In the genomic region with DNA sequence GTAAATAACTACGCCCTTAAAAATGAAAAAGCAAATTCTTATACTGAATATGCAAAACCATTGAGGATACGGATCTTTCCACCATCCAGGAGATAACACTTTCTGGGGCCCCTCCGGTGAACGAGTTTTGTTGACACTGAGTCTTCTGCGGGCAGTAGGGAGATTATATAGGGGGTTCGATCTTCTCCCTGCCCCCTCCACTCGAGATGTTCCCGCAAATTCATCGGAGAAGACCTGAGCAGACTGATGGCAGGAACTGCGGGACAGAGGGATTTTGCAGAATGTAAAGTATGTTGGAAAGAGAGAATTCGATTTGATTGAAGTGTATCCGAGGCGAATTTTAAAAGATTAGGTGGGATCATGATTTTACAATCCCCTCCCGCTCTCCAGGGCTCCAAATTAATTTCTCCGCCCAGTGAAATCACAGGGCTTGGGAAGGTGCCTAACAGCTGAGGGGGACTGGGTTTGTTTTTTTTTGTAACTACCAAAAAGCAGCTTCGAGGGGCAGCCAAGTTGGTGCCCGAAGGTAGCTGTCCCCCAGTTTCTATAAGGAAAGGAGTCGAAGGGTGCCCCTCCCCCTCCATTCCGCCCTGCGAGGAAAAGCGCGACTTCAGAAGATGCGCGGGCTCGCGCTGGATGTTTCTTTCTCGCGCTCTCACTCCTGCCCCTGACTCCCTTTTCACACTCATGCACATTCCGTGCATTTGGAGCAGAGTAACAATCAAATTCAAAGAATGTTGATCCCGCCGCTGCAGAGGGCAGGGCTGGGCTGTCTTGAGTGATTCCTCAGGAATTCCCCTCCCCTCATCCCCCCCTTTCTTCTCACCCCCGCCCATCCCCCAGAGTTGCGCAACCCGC, we compare ENCODE assay signal across 8 cellular contexts. TPM values are rescaled to one million over a fixed set of nuclear protein-coding genes. Genes with fewer than 3 reads are reported as not detected.
DNase-seq lines count a peak whose midpoint lies in the region; ATAC-seq and TF ChIP-seq lines count a peak whose summit lies in the region.

No MANE protein-coding gene starts in this region.

- WGBS in heart right ventricle, 2 donors, result 1% methylated on average over 31 to 34 of the region's 34 CpGs

- ATAC-seq in heart right ventricle (no peak), Right ventricle myocardium superior (ENCODE audit: poor library complexity) (no peak), GM19035 (IDR thresholded peaks at IDR 0.05; ENCODE audit: unreplicated experiment) (no peak)

- peaks cover 0 to 25% (median 6%) of the 10 kb centered on the region in 9 donors for H3K4me1 ChIP-seq in heart right ventricle

- no peaks in the 10 kb centered on the region for H3K36me3 ChIP-seq in heart right ventricle

- in situ Hi-C loops in G401 (cut with HindIII; ENCODE audit: low sequenced_read_pairs), result no loop called here

- peaks cover 0 to 93% (median 23%) of the 10 kb centered on the region in 7 donors for H3K27me3 ChIP-seq in heart right ventricle

- DNase-seq in heart right ventricle, result no peak
- no peak for DNase-seq in Right ventricle myocardium superior
- peak; percentile 22 for DNase-seq in activated CD8-positive, alpha-beta memory T cell treated with anti-CD3 and anti-CD28 coated beads, Interleukin-2, amount 50 U/mL, for 4 hours
- peak; percentile 18 for DNase-seq in hepatic stellate cell (ENCODE audit: low spot score)
- DNase-seq in stimulated activated CD4-positive, alpha-beta T cell treated with anti-CD3 and anti-CD28 coated beads, Interleukin-4, amount 100 ng/mL, for 1 hour, result peak; percentile 4
- no peak for DNase-seq in G401 (ENCODE audit: low spot score)
- no peak for DNase-seq in SK-N-DZ (ENCODE audit: low spot score)

- no peaks in the 10 kb centered on the region for H3K9me3 ChIP-seq in heart right ventricle

- no peak for TF ChIP-seq CTCF in heart right ventricle (IDR thresholded peaks at IDR 0.05)

- intact Hi-C loops in heart right ventricle (cut with DNase I) (loop anchor here in 4 of 10 donors (2.0 to 10.0 kb wide), 2 partner anchors 59 to 165 kb away; a partner anchor contains a TSS), Right ventricle myocardium superior (cut with DNase I) (no loop called here)

- peak overlapping the region; percentile 9 to 55 (median 41) for H3K4me3 ChIP-seq in heart right ventricle

- no peak overlapping the region for H3K27ac ChIP-seq in heart right ventricle

RNA-seq across cellular contexts. Expression of a gene that starts 1.2 kb away (rescaled TPM):
- total RNA-seq in heart right ventricle (1 to 10 TPM in 1 of 10 donors, under 1 TPM in 8, not detected in 1; 0.09 to 1.3 (median 0.33) TPM), Right ventricle myocardium superior (1.1 TPM)
- polyA plus RNA-seq in heart right ventricle, result under 1 TPM; 0.15 to 0.16 TPM
- total RNA-seq in G401 (2014; rRNA removed; shearing (Covaris generic)), result not detected in 2 replicates
- polyA plus RNA-seq in SK-N-DZ (2014; cell fraction: cytosol; rRNA removed), result 5.1 and 7.9 TPM in 2 replicates
- polyA plus RNA-seq in SK-N-DZ (2014; cell fraction: nucleus; rRNA removed), result 4.1 and 9.3 TPM in 2 replicates

RNA-seq across cellular contexts. Expression of a gene that starts 51.8 kb away (rescaled TPM):
- total RNA-seq in heart right ventricle (1 to 10 TPM in 2 of 10 donors, under 1 TPM in 6, not detected in 2; 0.11 to 4.6 (median 0.72) TPM), Right ventricle myocardium superior (not detected)
- polyA plus RNA-seq in heart right ventricle, result not detected
- total RNA-seq in G401 (2014; rRNA removed; shearing (Covaris generic)), result not detected in 2 replicates
- not detected in 2 replicates for polyA plus RNA-seq in SK-N-DZ (2014; cell fraction: cytosol; rRNA removed)
- not detected in 2 replicates for polyA plus RNA-seq in SK-N-DZ (2014; cell fraction: nucleus; rRNA removed)

RNA-seq across cellular contexts. Expression of a gene that starts 59.5 kb away (rescaled TPM):
- 1 to 10 TPM; 5.2 to 8.5 (median 6.6) TPM for total RNA-seq in heart right ventricle
- polyA plus RNA-seq in heart right ventricle, result 1 to 10 TPM; 1.8 to 2.5 TPM
- total RNA-seq in Right ventricle myocardium superior, result 6.6 TPM
- 5.0 and 6.1 TPM in 2 replicates for total RNA-seq in G401 (2014; rRNA removed; shearing (Covaris generic))
- polyA plus RNA-seq in SK-N-DZ (2014; cell fraction: cytosol; rRNA removed), result 16.3 and 18.8 TPM in 2 replicates
- 10.0 and 13.3 TPM in 2 replicates for polyA plus RNA-seq in SK-N-DZ (2014; cell fraction: nucleus; rRNA removed)

Comparison
In these comparisons a context has a peak if more than half of its experiments do, and no peak if none do; other contexts are left out.
1. DNase-seq: peak in activated CD8-positive, alpha-beta memory T cell treated with anti-CD3 and anti-CD28 coated beads, Interleukin-2, amount 50 U/mL, for 4 hours (single experiment), hepatic stellate cell (single experiment) and stimulated activated CD4-positive, alpha-beta T cell treated with anti-CD3 and anti-CD28 coated beads, Interleukin-4, amount 100 ng/mL, for 1 hour (single experiment); none in heart right ventricle (0 of 2), Right ventricle myocardium superior (single experiment), G401 (single experiment) and SK-N-DZ (single experiment).